Comparison of ENCODE assay signal across 8 cellular contexts in genomic region chr1:212285685-212286436, GRCh38. TPM values are rescaled to one million over a fixed set of nuclear protein-coding genes. Genes with fewer than 3 reads are reported as not detected.
A peak's percentile ranks its signal among the peaks of the same experiment; 100 is the strongest.
DNase-seq lines count a peak whose midpoint lies in the region; ATAC-seq and TF ChIP-seq lines count a peak whose summit lies in the region.

No MANE protein-coding gene starts in this region.

- no peaks in the 10 kb centered on the region for H3K27me3 ChIP-seq in GM23338 (ENCODE audit: insufficient read depth)
- no peaks in the 10 kb centered on the region for H3K27me3 ChIP-seq in ascending aorta
- no peaks in the 10 kb centered on the region for H3K27me3 ChIP-seq in iPS-18a (ENCODE audit: control insufficient read depth, insufficient read depth, low read length)
- H3K27me3 ChIP-seq in smooth muscle cell (ENCODE audit: low read depth) = no peaks in the 10 kb centered on the region

- H3K9me3 Mint-ChIP-seq in GM23338 = peaks cover 3% of the 10 kb centered on the region; the same call in 2 of the 3 replicates

- H3K4me3 Mint-ChIP-seq in GM23338 = peak overlapping the region; percentile 96
- peak overlapping the region; percentile 100 for H3K4me3 Mint-ChIP-seq in T-helper 17 cell

- H3K4me3 ChIP-seq in GM08714 (ENCODE audit: low read length) = peak overlapping the region; percentile 97
- peak overlapping the region; percentile 88 for H3K4me3 ChIP-seq in GM23338
- peak overlapping the region; percentile 80 for H3K4me3 ChIP-seq in LNCaP clone FGC (ENCODE audit: low read depth, low read length)
- peak overlapping the region; percentile 74 to 88 for H3K4me3 ChIP-seq in ascending aorta
- peak overlapping the region; percentile 94 for H3K4me3 ChIP-seq in iPS-18a (ENCODE audit: low read length)
- peak overlapping the region; percentile 94 for H3K4me3 ChIP-seq in smooth muscle cell

- H3F3A ChIP-seq in GM23338 (replicated peaks; ENCODE audit: low read depth) (0 out of 2 replicates have a peak, but pooled peaks cover 5% of the 10 kb centered on the region), smooth muscle cell (ENCODE audit: low read depth) (peaks cover 5% of the 10 kb centered on the region)

- H3K4me2 ChIP-seq in GM23338 (peak overlapping the region; percentile 92), smooth muscle cell (peak overlapping the region; percentile 95)

- no peaks in the 10 kb centered on the region for H3K36me3 ChIP-seq in GM23338 (ENCODE audit: insufficient read depth)
- H3K36me3 ChIP-seq in ascending aorta = no peaks in the 10 kb centered on the region
- no peaks in the 10 kb centered on the region for H3K36me3 ChIP-seq in iPS-18a (ENCODE audit: control insufficient read depth, low read depth, low read length)
- no peaks in the 10 kb centered on the region for H3K36me3 ChIP-seq in smooth muscle cell (ENCODE audit: low read depth)

- intact Hi-C loops in ascending aorta (cut with DNase I) = loop anchor here (1.0 to 10.0 kb wide), 9 partner anchors 51 to 771 kb away; partner anchors contain the start of genes ATF3, DTL, INTS7 and LPGAT1

- H3K4me1 Mint-ChIP-seq in GM23338 = peaks cover 31% of the 10 kb centered on the region
- H3K4me1 Mint-ChIP-seq in T-helper 17 cell = peaks cover 30% of the 10 kb centered on the region

- H3K27ac Mint-ChIP-seq in GM23338 = peak overlapping the region; percentile 52; the same call in 1 of the 2 replicates
- peak overlapping the region; percentile 98 for H3K27ac Mint-ChIP-seq in T-helper 17 cell

- H3K4me1 ChIP-seq in GM23338 (ENCODE audit: insufficient read depth) (peaks cover 37% of the 10 kb centered on the region), ascending aorta (peaks cover 3 to 21% of the 10 kb centered on the region in 2 donors), iPS-18a (ENCODE audit: control insufficient read depth, low read depth, low read length) (peaks cover 18% of the 10 kb centered on the region), smooth muscle cell (ENCODE audit: low read depth) (peaks cover 25% of the 10 kb centered on the region)

- peaks cover 11% of the 10 kb centered on the region for H3K27me3 Mint-ChIP-seq in GM23338 (ENCODE audit: insufficient read depth, low read depth, poor library complexity)
- no peaks in the 10 kb centered on the region for H3K27me3 Mint-ChIP-seq in T-helper 17 cell

- H4K20me1 ChIP-seq in GM23338 (replicated peaks; ENCODE audit: insufficient read depth) (no peaks in the 10 kb centered on the region), smooth muscle cell (ENCODE audit: low read depth) (peaks cover 44% of the 10 kb centered on the region)

- H3K9me3 ChIP-seq in T-helper 17 cell (ENCODE audit: control insufficient read depth, low read length, poor library complexity, severe bottlenecking) (no peaks in the 10 kb centered on the region), ascending aorta (no peaks in the 10 kb centered on the region), iPS-18a (ENCODE audit: control insufficient read depth, low read depth, low read length) (no peaks in the 10 kb centered on the region), smooth muscle cell (replicated peaks; ENCODE audit: low read depth) (no peaks in the 10 kb centered on the region)

- TF ChIP-seq CTCF in GM23338 (conservative IDR thresholded peaks at IDR 0.05; ENCODE audit: low read depth in 2 of 2) (no peak), LNCaP clone FGC (IDR thresholded peaks at IDR 0.05; ENCODE audit: control insufficient read depth, extremely low read depth, insufficient read depth) (no peak), ascending aorta (IDR thresholded peaks at IDR 0.05) (peak in 1 of 3 experiments; percentile 22), smooth muscle cell (IDR thresholded peaks at IDR 0.05; ENCODE audit: borderline replicate concordance, insufficient read depth, poor library complexity, severe bottlenecking) (no peak)

- H3K9ac ChIP-seq in iPS-18a (ENCODE audit: low read length) = peak overlapping the region; percentile 60
- H3K9ac ChIP-seq in smooth muscle cell (ENCODE audit: low read depth) = peak overlapping the region; percentile 82

- H3K79me2 ChIP-seq in GM23338 (replicated peaks; ENCODE audit: insufficient read depth) (peaks cover 45% of the 10 kb centered on the region), smooth muscle cell (ENCODE audit: low read depth) (peaks cover 51% of the 10 kb centered on the region)

- peak overlapping the region; percentile 67 for H2AFZ ChIP-seq in GM23338
- peak overlapping the region; percentile 91 for H2AFZ ChIP-seq in smooth muscle cell (ENCODE audit: low read depth)

- ATAC-seq in GM23338 (peak; percentile 20), T-helper 17 cell (peak; percentile 24)

- WGBS in smooth muscle cell (ENCODE audit: low lambda C conversion rate) = under 1% methylated on average over 38 of the region's 83 CpGs

- H3K27ac ChIP-seq in GM23338 (ENCODE audit: low read depth) (peak overlapping the region; percentile 64), ascending aorta (peak overlapping the region; percentile 97 to 99), iPS-18a (ENCODE audit: low read length) (no peak overlapping the region), smooth muscle cell (ENCODE audit: low read depth) (peak overlapping the region; percentile 74)

- H3K36me3 Mint-ChIP-seq in GM23338 (ENCODE audit: low read depth) = peaks cover 4% of the 10 kb centered on the region; the same call in 1 of the 3 replicates
- peaks cover 3% of the 10 kb centered on the region for H3K36me3 Mint-ChIP-seq in T-helper 17 cell (ENCODE audit: low read depth)

- H3K9me2 ChIP-seq in GM23338 (ENCODE audit: insufficient read depth) = no peaks in the 10 kb centered on the region

- peak; percentile 67 for DNase-seq in GM23338 (ENCODE audit: low spot score)
- DNase-seq in LNCaP clone FGC (ENCODE audit: low read depth) = peak; percentile 25
- DNase-seq in T-helper 17 cell = peak; percentile 55 to 64 (median 62)
- peak in 1 of 2 donors; percentile 80 for DNase-seq in ascending aorta (ENCODE audit: low spot score in 2 of 2)
- peak; percentile 73 for DNase-seq in smooth muscle cell (lab: John Stamatoyannopoulos, UW; ENCODE audit: unreplicated experiment)
- no peak for DNase-seq in HT-29 (ENCODE audit: low spot score)

TF ChIP-seq in GM23338, 12 proteins besides CTCF, POLR2A, EP300 and RAD21:
- TF ChIP-seq ZNF331 (CRISPR knock-in tag; IDR thresholded peaks at IDR 0.05; ENCODE audit: low read depth) (no peak), EZH2phosphoT487 (IDR thresholded peaks at IDR 0.05; ENCODE audit: unreplicated experiment) (no peak), POLR2AphosphoS5 (IDR thresholded peaks at IDR 0.05; ENCODE audit: low read depth) (peak; percentile 39), STAT1 (IDR thresholded peaks at IDR 0.05; ENCODE audit: unreplicated experiment) (no peak), ZNF114 (CRISPR knock-in tag; IDR thresholded peaks at IDR 0.05) (no peak)

RNA-seq across cellular contexts. Expression of gene PPP2R5A, which starts 0.7 kb away (rescaled TPM):
- 38.3 and 43.5 TPM in 2 replicates for total RNA-seq in GM23338 (2014; rRNA removed; shearing (Covaris generic))
- 12.4 and 16.2 TPM in 2 replicates for polyA plus RNA-seq in GM23338 (2016; fragmentation: Nextera tagmentation; extraction: Ambion mirVana)
- total RNA-seq in T-helper 17 cell = 10 to 100 TPM; 52.1 to 52.4 TPM
- total RNA-seq in ascending aorta = 64.7 TPM
- total RNA-seq in smooth muscle cell = 17.6 and 24.9 TPM in 2 replicates
- 12.2 and 12.3 TPM in 2 replicates for polyA plus RNA-seq in smooth muscle cell
- total RNA-seq in HT-29 (2014; rRNA removed; shearing (Covaris generic)) = 36.1 and 42.1 TPM in 2 replicates
